Comparison of ENCODE assay signal across 12 cellular contexts in the genomic region with DNA sequence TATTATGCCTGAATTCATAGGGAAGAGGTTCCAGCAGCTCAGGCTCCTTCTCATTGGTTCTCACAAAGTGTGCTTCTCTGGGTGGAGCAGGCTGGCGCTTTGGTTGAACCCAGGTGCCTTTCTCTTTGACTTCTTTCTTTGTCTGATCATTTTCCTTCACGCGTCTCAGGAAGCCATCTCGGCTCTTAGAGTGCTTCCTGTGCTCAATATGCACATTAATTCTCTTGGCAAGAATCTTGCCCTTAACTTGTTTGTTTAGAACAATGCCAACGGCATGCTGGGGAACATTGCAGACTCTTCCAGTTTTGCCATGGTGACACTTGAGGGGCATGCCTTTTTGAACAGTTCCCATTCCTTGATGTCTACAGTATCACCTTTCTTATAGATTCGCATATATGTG.
"Had no signal": no experiment of that assay in that cellular context is flagged by ENCODE, and none has a peak within 500 bp of the region (broad histone marks: within the 10 kb centered on the region; RNA-seq: fewer than 3 reads in every experiment).

No MANE protein-coding gene starts in this region.

- H3K9me3 Mint-ChIP-seq: stimulated activated effector memory CD8-positive, alpha-beta T cell treated with anti-CD3 and anti-CD28 coated beads, Interleukin-12 subunit alpha, Interleukin-12 subunit beta, amount 100 ng/mL, for 72 hours had no signal

- ATAC-seq: stimulated activated effector memory CD8-positive, alpha-beta T cell treated with anti-CD3 and anti-CD28 coated beads, Interleukin-12 subunit alpha, Interleukin-12 subunit beta, amount 100 ng/mL, for 72 hours; T-helper 17 cell had no signal

- H3K4me3 ChIP-seq: heart right ventricle, left ventricle myocardium inferior, smooth muscle cell, transverse colon had no signal

- H3K27ac ChIP-seq: brain microvascular endothelial cell had no signal

- H3K36me3 Mint-ChIP-seq: activated naive CD8-positive, alpha-beta T cell; stimulated activated effector memory CD8-positive, alpha-beta T cell treated with anti-CD3 and anti-CD28 coated beads, Interleukin-12 subunit alpha, Interleukin-12 subunit beta, amount 100 ng/mL, for 72 hours had no signal

- H3K4me3 Mint-ChIP-seq: activated naive CD8-positive, alpha-beta T cell; stimulated activated effector memory CD8-positive, alpha-beta T cell treated with anti-CD3 and anti-CD28 coated beads, Interleukin-12 subunit alpha, Interleukin-12 subunit beta, amount 100 ng/mL, for 72 hours; T-helper 17 cell had no signal

- DNase-seq: activated CD4-positive, CD25-positive, alpha-beta regulatory T cell; activated effector memory CD4-positive, alpha-beta T cell treated with anti-CD3 and anti-CD28 coated beads, Interleukin-2, amount 50 U/mL, for 16 hours; activated T-cell treated with anti-CD3 and anti-CD28 coated beads, Interleukin-2, amount 50 U/mL, for 1 hour; brain microvascular endothelial cell; heart right ventricle; mesendoderm; T-helper 17 cell had no signal

- H3K4me1 Mint-ChIP-seq: stimulated activated effector memory CD8-positive, alpha-beta T cell treated with anti-CD3 and anti-CD28 coated beads, Interleukin-12 subunit alpha, Interleukin-12 subunit beta, amount 100 ng/mL, for 72 hours had no signal

- H3K27ac Mint-ChIP-seq: activated naive CD8-positive, alpha-beta T cell; stimulated activated effector memory CD8-positive, alpha-beta T cell treated with anti-CD3 and anti-CD28 coated beads, Interleukin-12 subunit alpha, Interleukin-12 subunit beta, amount 100 ng/mL, for 72 hours; T-helper 17 cell had no signal
